Comparison of ENCODE assay signal across 8 cellular contexts in the genomic region with DNA sequence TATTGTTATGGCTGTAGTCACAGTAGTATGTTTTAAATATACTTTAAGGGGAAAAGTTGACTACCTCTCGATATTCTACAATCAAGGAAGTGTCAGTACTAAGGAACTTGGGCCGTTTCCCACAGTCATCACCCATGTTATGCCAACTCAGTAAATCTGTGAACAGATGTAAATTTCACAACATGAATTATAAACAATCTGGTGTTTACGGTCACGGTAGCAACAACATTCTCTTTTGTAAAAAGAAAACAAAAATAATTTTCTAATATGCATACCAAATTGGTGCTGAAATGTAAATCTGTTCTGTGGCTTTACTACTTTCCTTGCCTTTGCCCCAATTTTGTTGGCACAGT. TPM values are rescaled to one million over a fixed set of nuclear protein-coding genes. Genes with fewer than 3 reads are reported as not detected.
DNase-seq lines count a peak whose midpoint lies in the region; ATAC-seq and TF ChIP-seq lines count a peak whose summit lies in the region.

No MANE protein-coding gene starts in this region.

- peaks cover 2% of the 10 kb centered on the region for H4K20me1 ChIP-seq in fibroblast of lung (ENCODE audit: control insufficient read depth, extremely low read depth, insufficient read depth, low read length)

- peak overlapping the region; percentile 97 for H3K4me2 ChIP-seq in fibroblast of lung (ENCODE audit: extremely low read depth, insufficient read depth, low read length)

- H3K27ac ChIP-seq in SJSA1: peak overlapping the region; percentile 84
- H3K27ac ChIP-seq in fibroblast of lung (ENCODE audit: insufficient read depth, low read length): peak overlapping the region; percentile 96
- H3K27ac ChIP-seq in rectal smooth muscle tissue (ENCODE audit: low read depth, low read length): peak overlapping the region; percentile 98

- no peak for TF ChIP-seq CTCF in fibroblast of lung (conservative IDR thresholded peaks at IDR 0.05 in 1 of 2, IDR thresholded peaks at IDR 0.05 in 1 of 2; ENCODE audit: low read depth in 1 of 2, low read length in 2 of 2)
- no peak for TF ChIP-seq CTCF in GM10248 (IDR thresholded peaks at IDR 0.05; ENCODE audit: control extremely low read depth, extremely low read depth, low read depth, missing control alignments)

- H3K9ac ChIP-seq in fibroblast of lung (ENCODE audit: insufficient read depth, low read length) (peak overlapping the region; percentile 93), rectal smooth muscle tissue (ENCODE audit: low read length) (peak overlapping the region; percentile 88)

- H3K4me1 ChIP-seq in SJSA1 (replicated peaks) (peaks cover 8% of the 10 kb centered on the region; the same call in 1 of the 2 replicates), fibroblast of lung (ENCODE audit: control insufficient read depth, extremely low read depth, insufficient read depth, low read length) (peaks cover 5% of the 10 kb centered on the region), rectal smooth muscle tissue (ENCODE audit: control insufficient read depth, insufficient read depth, low read length) (peaks cover 21% of the 10 kb centered on the region)

- ATAC-seq in HG03571 (IDR thresholded peaks at IDR 0.05; ENCODE audit: unreplicated experiment): no peak

- H3K4me3 ChIP-seq in SJSA1 (peak overlapping the region; percentile 81), fibroblast of lung (replicated peaks in 1 of 4; ENCODE audit: control extremely low read depth in 1 of 4, insufficient read depth in 1 of 4, low read depth in 3 of 4, low read length in 4 of 4) (peak overlapping the region; percentile 82 to 99 (median 95)), rectal smooth muscle tissue (ENCODE audit: low read length) (peak overlapping the region; percentile 95)

- H3K79me2 ChIP-seq in fibroblast of lung (ENCODE audit: control insufficient read depth, insufficient read depth, low read length): peaks cover 57% of the 10 kb centered on the region

- in situ Hi-C loops in KBM-7 (cut with MboI; ENCODE audit: low pct_unique_long_range_greater_than_20kb, low sequenced_read_pairs): no loop called here

- H3K36me3 ChIP-seq in SJSA1: peaks cover 23% of the 10 kb centered on the region
- H3K36me3 ChIP-seq in fibroblast of lung (ENCODE audit: control insufficient read depth, insufficient read depth, low read length): no peaks in the 10 kb centered on the region
- H3K36me3 ChIP-seq in rectal smooth muscle tissue (ENCODE audit: control insufficient read depth, insufficient read depth, low read length): no peaks in the 10 kb centered on the region

- H3K9me3 ChIP-seq in SJSA1 (replicated peaks): no peaks in the 10 kb centered on the region
- H3K9me3 ChIP-seq in fibroblast of lung (ENCODE audit: control insufficient read depth, insufficient read depth, low read depth, low read length): no peaks in the 10 kb centered on the region

- peak; percentile 12 for DNase-seq in GM04504 (ENCODE audit: low read depth)
- no peak for DNase-seq in SJSA1 (ENCODE audit: low read depth in 1 of 2, low spot score in 2 of 2)
- DNase-seq in fibroblast of lung (ENCODE audit: low read depth in 2 of 2): peak in 1 of 2 donors; percentile 29
- no peak for DNase-seq in KBM-7
- DNase-seq in NCI-H1092 treated with DMSO at 0.1 percent for 48 hours (lab: John Stamatoyannopoulos, UW): no peak
- DNase-seq in GM10248 (ENCODE audit: extremely low spot score): no peak

- CTCF ChIA-PET in GM10248 (lab: Yijun Ruan, JAX): interaction anchor here (0.9 to 5.3 kb wide), 26 partner anchors 11 to 1248 kb away, joined by 3 to 143 read pairs (median 8); no protein-coding TSS in a partner anchor

- H2AFZ ChIP-seq in fibroblast of lung (ENCODE audit: low read length): peak overlapping the region; percentile 86

- H3K27me3 ChIP-seq in SJSA1 (replicated peaks) (no peaks in the 10 kb centered on the region), fibroblast of lung (ENCODE audit: control insufficient read depth, insufficient read depth, low read length) (no peaks in the 10 kb centered on the region), rectal smooth muscle tissue (ENCODE audit: control insufficient read depth, insufficient read depth, low read length) (no peaks in the 10 kb centered on the region)

- POLR2A ChIA-PET in GM10248 (lab: Yijun Ruan, JAX): no interaction called here

RNA-seq across cellular contexts. Expression of gene SH3GLB1, which starts 1.2 kb away (rescaled TPM):
- 42.2 and 44.0 TPM in 2 replicates for total RNA-seq in SJSA1 (2014; rRNA removed; shearing (Covaris generic))
- total RNA-seq in fibroblast of lung: 33.4 and 41.5 TPM in 2 replicates
- 65.2 and 80.2 TPM in 2 replicates for polyA plus RNA-seq in fibroblast of lung
- polyA plus RNA-seq in fibroblast of lung (2012): 75.9 and 87.6 TPM in 2 replicates
- 31.5 and 55.4 TPM in 2 replicates for polyA minus RNA-seq in fibroblast of lung (ENCODE audit: low replicate concordance)
